Comparison of ENCODE assay signal across 23 cellular contexts in genomic region chr17:14374268-14374667, GRCh38.
"Had no signal": no experiment of that assay in that cellular context is flagged by ENCODE, and none has a peak within 500 bp of the region (broad histone marks: within the 10 kb centered on the region; RNA-seq: fewer than 3 reads in every experiment).

No MANE protein-coding gene starts in this region.

- H3K36me3 ChIP-seq: brain microvascular endothelial cell had no signal

- H3K4me2 ChIP-seq: SK-N-SH had no signal

- H3K9me3 ChIP-seq: SK-N-SH had no signal

- DNase-seq: activated CD4-positive, alpha-beta memory T cell treated with anti-CD3 and anti-CD28 coated beads for 36 hours; activated CD4-positive, alpha-beta T cell treated with anti-CD3 and anti-CD28 coated beads, Interleukin-2, amount 10 ng/mL, durations not matched to agents 7 days and 5 days; activated CD4-positive, CD25-positive, alpha-beta regulatory T cell; activated CD8-positive, alpha-beta memory T cell treated with anti-CD3 and anti-CD28 coated beads for 24 hours; activated gamma-delta T cell treated with Interleukin-2 at 50 U/mL for 16 hours; activated naive CD4-positive, alpha-beta T cell treated with anti-CD3 and anti-CD28 coated beads, Interleukin-2, amount 10 ng/mL, durations not matched to agents 7 days and 5 days; activated naive CD8-positive, alpha-beta T cell treated with anti-CD3 and anti-CD28 coated beads for 36 hours; activated T-cell treated with anti-CD3 and anti-CD28 coated beads, Interleukin-2, amount 50 U/mL, for 72 hours; KG1; NCI-H1092; NCI-H1417; NCI-H1930; NCI-H2171 treated with DMSO at 0.1 percent for 48 hours; NCI-H526; NCI-H774; OCI-M1; RPMI8226; SK-N-SH; T-helper 1 cell had no signal

- H3K27me3 ChIP-seq: brain microvascular endothelial cell had no signal

- H3K9me2 ChIP-seq: SK-N-SH had no signal

- ATAC-seq: activated T-cell treated with anti-CD3 and anti-CD28 coated beads, Interleukin-2, amount 50 U/mL, for 72 hours; Panc1; Right ventricle myocardium inferior had no signal

- H3K9ac ChIP-seq: SK-N-SH had no signal

- H3K27ac ChIP-seq: brain microvascular endothelial cell, VCaP had no signal
